In the genomic region with DNA sequence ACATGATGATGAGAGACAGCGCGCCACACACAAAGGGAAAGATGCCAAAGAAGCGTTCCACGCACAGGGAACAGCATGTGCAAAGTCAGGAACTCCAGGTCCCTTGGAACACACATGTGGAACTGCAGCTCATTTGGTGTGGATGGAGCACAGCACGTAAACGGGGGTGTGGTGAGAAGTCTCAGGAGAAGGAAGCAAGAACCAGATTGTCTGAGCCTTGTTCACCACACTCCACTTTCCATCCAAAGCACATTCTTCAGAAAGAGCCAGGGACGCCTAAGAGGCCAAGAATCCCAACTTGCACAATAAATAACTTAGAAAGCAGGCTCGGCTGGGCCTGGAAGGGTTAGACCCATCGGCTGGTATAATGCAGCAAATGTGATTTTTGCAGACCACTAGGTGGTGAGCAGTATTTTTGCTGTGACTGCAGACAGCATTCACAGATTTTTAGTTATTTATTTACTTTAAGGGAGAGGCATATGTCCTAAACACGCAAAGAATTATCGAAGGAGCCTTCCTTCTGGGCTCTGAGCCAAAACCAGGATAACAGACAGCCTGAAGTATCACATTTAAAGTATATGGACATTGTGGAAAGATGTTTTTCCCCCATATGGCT, we compare ENCODE assay signal across 8 cellular contexts. TPM values are rescaled to one million over a fixed set of nuclear protein-coding genes. Genes with fewer than 3 reads are reported as not detected.
DNase-seq lines count a peak whose midpoint lies in the region; ATAC-seq and TF ChIP-seq lines count a peak whose summit lies in the region.

No MANE protein-coding gene starts in this region.

- ATAC-seq in stimulated activated naive B cell treated with anti-CD40 and anti-IgM and Interleukin-4, amounts not matched to agents 10 μg/mL and 1 μg/mL and 100 μg/mL, for 72 hours (replicated peaks): no peak
- ATAC-seq in GM19395 (IDR thresholded peaks at IDR 0.05; ENCODE audit: unreplicated experiment) (no peak), HG02840 (IDR thresholded peaks at IDR 0.05; ENCODE audit: low FRiP score, unreplicated experiment) (no peak)
- no peak for ATAC-seq in activated T-cell treated with anti-CD3 and anti-CD28 coated beads, Interleukin-2, amount 50 U/mL, for 4 hours

- H3K9me3 ChIP-seq in BE2C: no peaks in the 10 kb centered on the region

- H3K4me3 Mint-ChIP-seq in IgD-negative memory B cell: peak overlapping the region in 2 of 4 donors; percentile 49 to 79
- no peak overlapping the region for H3K4me3 Mint-ChIP-seq in stimulated activated naive B cell treated with anti-CD40 and anti-IgM and Interleukin-4, amounts not matched to agents 10 μg/mL and 1 μg/mL and 100 μg/mL, for 72 hours
- H3K4me3 Mint-ChIP-seq in activated T-cell treated with anti-CD3 and anti-CD28 coated beads, Interleukin-2, amount 50 U/mL, for 4 hours: no peak overlapping the region

- no peaks in the 10 kb centered on the region for H3K27me3 ChIP-seq in BE2C

- DNase-seq in BE2C (no peak), amniotic stem cell (lab: John Stamatoyannopoulos, UW) (peak; percentile 82), inferior parietal cortex (ENCODE audit: extremely low spot score) (peak; percentile 60)
- no peak for DNase-seq in stimulated activated naive B cell treated with anti-CD40 and anti-IgM and Interleukin-4, amounts not matched to agents 10 μg/mL and 1 μg/mL and 100 μg/mL, for 72 hours
- no peak for DNase-seq in activated T-cell treated with anti-CD3 and anti-CD28 coated beads, Interleukin-2, amount 50 U/mL, for 4 hours

- TF ChIP-seq CTCF in BE2C (IDR thresholded peaks at IDR 0.05; ENCODE audit: low read depth, low read length): peak; percentile 32; the same call in 1 of the 2 replicates

- H3K36me3 Mint-ChIP-seq in IgD-negative memory B cell: no peaks in the 10 kb centered on the region
- peaks cover 0 to 5% of the 10 kb centered on the region in 2 donors for H3K36me3 Mint-ChIP-seq in stimulated activated naive B cell treated with anti-CD40 and anti-IgM and Interleukin-4, amounts not matched to agents 10 μg/mL and 1 μg/mL and 100 μg/mL, for 72 hours
- H3K36me3 Mint-ChIP-seq in activated T-cell treated with anti-CD3 and anti-CD28 coated beads, Interleukin-2, amount 50 U/mL, for 4 hours (ENCODE audit: insufficient read depth): peaks cover 4% of the 10 kb centered on the region

- peaks cover 20% of the 10 kb centered on the region for H3K4me1 ChIP-seq in BE2C

- peak overlapping the region; percentile 51 to 73 (median 68) for H3K27ac Mint-ChIP-seq in IgD-negative memory B cell
- peak overlapping the region; percentile 42 for H3K27ac Mint-ChIP-seq in stimulated activated naive B cell treated with anti-CD40 and anti-IgM and Interleukin-4, amounts not matched to agents 10 μg/mL and 1 μg/mL and 100 μg/mL, for 72 hours

- H3K36me3 ChIP-seq in BE2C: no peaks in the 10 kb centered on the region

- H3K27me3 Mint-ChIP-seq in IgD-negative memory B cell: no peaks in the 10 kb centered on the region
- H3K27me3 Mint-ChIP-seq in stimulated activated naive B cell treated with anti-CD40 and anti-IgM and Interleukin-4, amounts not matched to agents 10 μg/mL and 1 μg/mL and 100 μg/mL, for 72 hours: no peaks in the 10 kb centered on the region
- H3K27me3 Mint-ChIP-seq in activated T-cell treated with anti-CD3 and anti-CD28 coated beads, Interleukin-2, amount 50 U/mL, for 4 hours (ENCODE audit: low read depth): no peaks in the 10 kb centered on the region

- peaks cover 39 to 61% (median 56%) of the 10 kb centered on the region in 3 donors for H3K4me1 Mint-ChIP-seq in IgD-negative memory B cell
- H3K4me1 Mint-ChIP-seq in stimulated activated naive B cell treated with anti-CD40 and anti-IgM and Interleukin-4, amounts not matched to agents 10 μg/mL and 1 μg/mL and 100 μg/mL, for 72 hours: peaks cover 53 to 97% of the 10 kb centered on the region in 2 donors
- H3K4me1 Mint-ChIP-seq in activated T-cell treated with anti-CD3 and anti-CD28 coated beads, Interleukin-2, amount 50 U/mL, for 4 hours (ENCODE audit: low read depth): peaks cover 80% of the 10 kb centered on the region

- no peak overlapping the region for H3K4me3 ChIP-seq in BE2C (ENCODE audit: low read depth, low read length)

- H3K9me3 Mint-ChIP-seq in IgD-negative memory B cell: no peaks in the 10 kb centered on the region
- no peaks in the 10 kb centered on the region for H3K9me3 Mint-ChIP-seq in stimulated activated naive B cell treated with anti-CD40 and anti-IgM and Interleukin-4, amounts not matched to agents 10 μg/mL and 1 μg/mL and 100 μg/mL, for 72 hours
- H3K9me3 Mint-ChIP-seq in activated T-cell treated with anti-CD3 and anti-CD28 coated beads, Interleukin-2, amount 50 U/mL, for 4 hours: no peaks in the 10 kb centered on the region

RNA-seq across cellular contexts. Expression of a gene that starts 27.9 kb away (rescaled TPM):
- 22.0 TPM for polyA plus RNA-seq in BE2C (2012; ENCODE audit: insufficient read depth, insufficient read length, low read depth)
- 24.8 TPM for polyA plus RNA-seq in IgD-negative memory B cell
- 10 to 100 TPM; 33.8 to 37.0 (median 34.3) TPM for total RNA-seq in activated T-cell treated with anti-CD3 and anti-CD28 coated beads, Interleukin-2, amount 50 U/mL, for 4 hours

RNA-seq across cellular contexts. Expression of a gene that starts 28.1 kb away (rescaled TPM):
- 95.9 TPM for polyA plus RNA-seq in BE2C (2012; ENCODE audit: insufficient read depth, insufficient read length, low read depth)
- 426 TPM for polyA plus RNA-seq in IgD-negative memory B cell
- 10 to 100 TPM; 83.5 to 86.9 (median 84.3) TPM for total RNA-seq in activated T-cell treated with anti-CD3 and anti-CD28 coated beads, Interleukin-2, amount 50 U/mL, for 4 hours

RNA-seq across cellular contexts. Expression of a gene that starts 29.8 kb away (rescaled TPM):
- polyA plus RNA-seq in BE2C (2012; ENCODE audit: insufficient read depth, insufficient read length, low read depth): 468 TPM
- polyA plus RNA-seq in IgD-negative memory B cell: 79.9 TPM
- total RNA-seq in activated T-cell treated with anti-CD3 and anti-CD28 coated beads, Interleukin-2, amount 50 U/mL, for 4 hours: 100 to 1,000 TPM; 240 to 268 (median 263) TPM

Comparison
In these comparisons a context has a peak if more than half of its experiments do, and no peak if none do; other contexts are left out.
1. DNase-seq: peak in amniotic stem cell (single experiment) and inferior parietal cortex (single experiment); none in BE2C (single experiment), stimulated activated naive B cell treated with anti-CD40 and anti-IgM and Interleukin-4, amounts not matched to agents 10 μg/mL and 1 μg/mL and 100 μg/mL, for 72 hours (single experiment) and activated T-cell treated with anti-CD3 and anti-CD28 coated beads, Interleukin-2, amount 50 U/mL, for 4 hours (single experiment).